In genomic region chr3:171453175-171453868, GRCh38 we compare ENCODE assay signal across 12 cellular contexts. TPM values are rescaled to one million over a fixed set of nuclear protein-coding genes. Genes with fewer than 3 reads are reported as not detected.
DNase-seq lines count a peak whose midpoint lies in the region; TF ChIP-seq lines count a peak whose summit lies in the region.
"Had no signal": no experiment of that assay in that cellular context is flagged by ENCODE, and none has a peak within 500 bp of the region (broad histone marks: within the 10 kb centered on the region; RNA-seq: fewer than 3 reads in every experiment).

No MANE protein-coding gene starts in this region.

- CTCF ChIA-PET in GM10248 (lab: Yijun Ruan, JAX) = interaction anchor here (0.6 to 1.1 kb wide), 3 partner anchors 8 to 17 kb away, joined by 3 to 4 read pairs (median 3); no protein-coding TSS in a partner anchor

- no peaks in the 10 kb centered on the region for H3K79me1 ChIP-seq in neuronal stem cell (ENCODE audit: low read depth, low read length)

- no peak overlapping the region for H2BK12ac ChIP-seq in neuronal stem cell (ENCODE audit: low read length)

- no peak overlapping the region for H3K23ac ChIP-seq in neuronal stem cell (ENCODE audit: low read depth, low read length, poor library complexity)

- H4K91ac ChIP-seq in neuronal stem cell (ENCODE audit: low read depth, low read length, poor library complexity) = no peak overlapping the region

- H3K9ac ChIP-seq in endodermal cell (ENCODE audit: extremely low read depth, low read length, poor library complexity, severe bottlenecking) = no peak overlapping the region
- no peak overlapping the region for H3K9ac ChIP-seq in neuronal stem cell (ENCODE audit: low read depth, low read length, poor library complexity)

- H3K4ac ChIP-seq in neuronal stem cell (ENCODE audit: low read length) = no peak overlapping the region

- DNase-seq in GM10248 (ENCODE audit: extremely low spot score) (no peak), KBM-7 (peak; percentile 35), endodermal cell (peak; percentile 90), neuronal stem cell (ENCODE audit: low spot score) (peak; percentile 61), Kasumi-1 (lab: John Stamatoyannopoulos, UW) (no peak), NCI-H345 (lab: John Stamatoyannopoulos, UW) (no peak), KG1 (lab: John Stamatoyannopoulos, UW) (no peak)
- DNase-seq: activated CD4-positive, alpha-beta T cell treated with anti-CD3 and anti-CD28 coated beads for 36 hours; NCI-H1436 treated with DMSO at 0.1 percent for 48 hours; stimulated activated CD4-positive, alpha-beta T cell treated with anti-CD3 and anti-CD28 coated beads, Interleukin-4, amount 100 ng/mL, for 24 hours; tibial artery had no signal

- H3K9me3 ChIP-seq in endodermal cell (ENCODE audit: control insufficient read depth, low read length) (no peaks in the 10 kb centered on the region), neuronal stem cell (replicated peaks in 1 of 2; ENCODE audit: control insufficient read depth in 2 of 2, insufficient read depth in 1 of 2, low read depth in 1 of 2, low read length in 2 of 2) (no peaks in the 10 kb centered on the region)
- H3K9me3 ChIP-seq: Peyer's patch, tibial artery had no signal

- no peak overlapping the region for H3K4me3 Mint-ChIP-seq in endodermal cell
- H3K4me3 Mint-ChIP-seq: activated CD4-positive, alpha-beta T cell treated with anti-CD3 and anti-CD28 coated beads for 36 hours had no signal

- POLR2A ChIA-PET in GM10248 (lab: Yijun Ruan, JAX) = no interaction called here

- H3K27ac ChIP-seq in endodermal cell (ENCODE audit: low read depth, low read length) (peak overlapping the region; percentile 19), neuronal stem cell (replicated peaks; ENCODE audit: low read length) (no peak overlapping the region)
- H3K27ac ChIP-seq: tibial artery had no signal

- H3K27me3 ChIP-seq in endodermal cell (ENCODE audit: control insufficient read depth, insufficient read depth, low read length, poor library complexity, severe bottlenecking) (peaks cover 6% of the 10 kb centered on the region), neuronal stem cell (ENCODE audit: control insufficient read depth in 3 of 3, insufficient read depth in 3 of 3, low read depth in 1 of 3, low read length in 3 of 3) (peaks cover 0 to 6% (median 0%) of the 10 kb centered on the region in 3 experiments)
- H3K27me3 ChIP-seq: Peyer's patch, tibial artery had no signal

- no peak overlapping the region for H3K18ac ChIP-seq in neuronal stem cell (ENCODE audit: low read length)

- no peak overlapping the region for H3K4me2 ChIP-seq in neuronal stem cell (ENCODE audit: insufficient read depth, low read length, poor library complexity, severe bottlenecking)

- no peak overlapping the region for H3K27ac Mint-ChIP-seq in endodermal cell
- H3K27ac Mint-ChIP-seq: activated CD4-positive, alpha-beta T cell treated with anti-CD3 and anti-CD28 coated beads for 36 hours had no signal

- no peaks in the 10 kb centered on the region for H3K36me3 Mint-ChIP-seq in endodermal cell (ENCODE audit: low read depth)

- in situ Hi-C loops in KBM-7 (cut with MboI; ENCODE audit: low pct_unique_long_range_greater_than_20kb, low sequenced_read_pairs) = loop anchor here (25.0 kb wide), 1 partner anchor 266 kb away; no protein-coding TSS in a partner anchor

- H3K4me1 Mint-ChIP-seq in endodermal cell = peaks cover 29% of the 10 kb centered on the region

- peaks cover 13% of the 10 kb centered on the region for H3K27me3 Mint-ChIP-seq in endodermal cell (ENCODE audit: insufficient read depth)
- H3K27me3 Mint-ChIP-seq: activated CD4-positive, alpha-beta T cell treated with anti-CD3 and anti-CD28 coated beads for 36 hours had no signal

- no peak overlapping the region for H2BK15ac ChIP-seq in neuronal stem cell (ENCODE audit: low read length)

- no peak overlapping the region for H2AFZ ChIP-seq in neuronal stem cell (ENCODE audit: low read length)

- H3K4me1 ChIP-seq in endodermal cell (ENCODE audit: control insufficient read depth, insufficient read depth, low read length) (peaks cover 10% of the 10 kb centered on the region), neuronal stem cell (ENCODE audit: control insufficient read depth in 2 of 2, insufficient read depth in 1 of 2, low read depth in 1 of 2, low read length in 2 of 2) (peaks cover 10 to 12% of the 10 kb centered on the region in 2 donors)

- no peak overlapping the region for H3K4me3 ChIP-seq in endodermal cell (ENCODE audit: low read length)
- H3K4me3 ChIP-seq in neuronal stem cell (ENCODE audit: low read length in 2 of 2) = no peak overlapping the region
- H3K4me3 ChIP-seq: Peyer's patch, tibial artery had no signal

- H4K8ac ChIP-seq in neuronal stem cell (ENCODE audit: low read depth, low read length) = no peak overlapping the region

- H3K9me3 Mint-ChIP-seq in endodermal cell = no peaks in the 10 kb centered on the region

- H2BK120ac ChIP-seq in neuronal stem cell (ENCODE audit: low read depth, low read length) = no peak overlapping the region

- no peak overlapping the region for H2BK5ac ChIP-seq in neuronal stem cell (ENCODE audit: low read length)

- no peaks in the 10 kb centered on the region for H3K36me3 ChIP-seq in endodermal cell (ENCODE audit: control insufficient read depth, insufficient read depth, low read length)
- peaks cover 0 to 4% of the 10 kb centered on the region in 2 donors for H3K36me3 ChIP-seq in neuronal stem cell (replicated peaks in 1 of 2; ENCODE audit: control insufficient read depth in 2 of 2, insufficient read depth in 2 of 2, low read length in 2 of 2)
- H3K36me3 ChIP-seq: Peyer's patch, tibial artery had no signal

- H2AK5ac ChIP-seq in neuronal stem cell (ENCODE audit: low read depth, low read length) = no peak overlapping the region

- no peak overlapping the region for H3K14ac ChIP-seq in neuronal stem cell (ENCODE audit: low read length)

- 27 to 32% methylated on average over 8 to 12 of the region's 12 CpGs for WGBS in endodermal cell (ENCODE audit: insufficient coverage in 1 of 2, insufficient read length in 1 of 2), 2 experiments
- WGBS in neuronal stem cell (ENCODE audit: extremely low coverage in 2 of 2, insufficient read length in 2 of 2, insufficient replicate concordance in 1 of 2), 2 donors = no CpG with 5 or more reads among the region's 12 CpGs

- TF ChIP-seq CTCF in GM10248 (IDR thresholded peaks at IDR 0.05; ENCODE audit: control extremely low read depth, extremely low read depth, low read depth, missing control alignments) (peak; percentile 14), endodermal cell (conservative IDR thresholded peaks at IDR 0.05) (peak; percentile 92)

RNA-seq across cellular contexts. Expression of gene TNIK, which starts 6.9 kb away (rescaled TPM):
- total RNA-seq in endodermal cell = 10 to 100 TPM; 12.2 to 14.9 TPM
- polyA plus RNA-seq in endodermal cell (2013, experiment 1 of 2) = 30.1 TPM
- 33.0 TPM for polyA plus RNA-seq in endodermal cell (2013, experiment 2 of 2)
- 3.5 TPM for polyA plus RNA-seq in neuronal stem cell (2013, experiment 1 of 2)
- 3.1 TPM for polyA plus RNA-seq in neuronal stem cell (2013, experiment 2 of 2)

Comparison
In these comparisons a context has a peak if more than half of its experiments do, and no peak if none do; other contexts are left out.
1. DNase-seq: peak in KBM-7 (single experiment), endodermal cell (single experiment) and neuronal stem cell (single experiment); none in GM10248 (single experiment), Kasumi-1 (0 of 2), NCI-H345 (single experiment) and KG1 (single experiment).